21 cellular contexts compared by ENCODE assay signal in genomic region chr1:207243756-207244408, GRCh38.
DNase-seq lines count a peak whose midpoint lies in the region; ATAC-seq and TF ChIP-seq lines count a peak whose summit lies in the region.
"Had no signal": no experiment of that assay in that cellular context is flagged by ENCODE, and none has a peak within 500 bp of the region (broad histone marks: within the 10 kb centered on the region; RNA-seq: fewer than 3 reads in every experiment).

No MANE protein-coding gene starts in this region.

- no peak for TF ChIP-seq CTCF in H9 (conservative IDR thresholded peaks at IDR 0.05)
- TF ChIP-seq CTCF in fibroblast of the aortic adventitia (IDR thresholded peaks at IDR 0.05; ENCODE audit: insufficient read depth, low read length): no peak
- TF ChIP-seq CTCF in WERI-Rb-1 (IDR thresholded peaks at IDR 0.05; ENCODE audit: low read depth, low read length): no peak
- TF ChIP-seq CTCF in OCI-LY7 (conservative IDR thresholded peaks at IDR 0.05; ENCODE audit: low read length): no peak

- no peak overlapping the region for H3K27ac Mint-ChIP-seq in H9
- H3K27ac Mint-ChIP-seq: activated naive CD4-positive, alpha-beta T cell treated with anti-CD3 and anti-CD28 coated beads for 36 hours; activated T-cell treated with anti-CD3 and anti-CD28 coated beads, Interleukin-2, amount 50 U/mL, for 72 hours; dendritic cell treated with granulocyte-macrophage colony-stimulating factor and Interleukin-4, amounts not matched to agents 40 ng/mL and 50 ng/mL, for 4 days; T-helper 1 cell treated with Interleukin-12 subunit alpha and Interleukin-12 subunit beta and Interleukin-4 antibody, amounts not matched to agents 30 μg/mL and 1 μg/mL, for 36 hours had no signal

- H3K4me2 ChIP-seq in H9 (ENCODE audit: insufficient read depth, insufficient read length, low read length) (no peak overlapping the region), OCI-LY7 (ENCODE audit: low read length) (no peak overlapping the region)

- intact Hi-C loops in OCI-LY7 (cut with micrococcal nuclease; ENCODE audit: unreplicated experiment): no loop called here

- no peaks in the 10 kb centered on the region for H3K27me3 ChIP-seq in ACC112 (ENCODE audit: insufficient read depth, low read length)
- H3K27me3 ChIP-seq in H9 (ENCODE audit: insufficient read depth, low read length): no peaks in the 10 kb centered on the region
- H3K27me3 ChIP-seq in WERI-Rb-1 (ENCODE audit: insufficient read depth, low read depth, severe bottlenecking): peaks cover 92% of the 10 kb centered on the region
- H3K27me3 ChIP-seq: BLaER1 treated with 17β-estradiol and CSF1 and Interleukin-3, amounts not matched to agents 10 nM and 100 nM; cardiac muscle cell had no signal

- H3K4me1 Mint-ChIP-seq in H9: peaks cover 3 to 7% of the 10 kb centered on the region in 2 experiments

- no peak overlapping the region for H2BK15ac ChIP-seq in H9 (ENCODE audit: low read depth, low read length)

- no peaks in the 10 kb centered on the region; a peak in 1 of 5 replicates for H3K9me3 Mint-ChIP-seq in H9
- H3K9me3 Mint-ChIP-seq: activated naive CD4-positive, alpha-beta T cell treated with anti-CD3 and anti-CD28 coated beads for 36 hours; activated T-cell treated with anti-CD3 and anti-CD28 coated beads, Interleukin-2, amount 50 U/mL, for 72 hours; dendritic cell treated with granulocyte-macrophage colony-stimulating factor and Interleukin-4, amounts not matched to agents 40 ng/mL and 50 ng/mL, for 4 days; T-helper 1 cell treated with Interleukin-12 subunit alpha and Interleukin-12 subunit beta and Interleukin-4 antibody, amounts not matched to agents 30 μg/mL and 1 μg/mL, for 36 hours had no signal

- no peaks in the 10 kb centered on the region for H3K36me3 Mint-ChIP-seq in H9 (ENCODE audit: insufficient read depth in 1 of 3, low read depth in 3 of 3)

- H3K36me3 ChIP-seq in ACC112 (ENCODE audit: insufficient read depth, low read length): no peaks in the 10 kb centered on the region
- no peaks in the 10 kb centered on the region for H3K36me3 ChIP-seq in WERI-Rb-1
- no peaks in the 10 kb centered on the region for H3K36me3 ChIP-seq in OCI-LY7 (ENCODE audit: insufficient read depth, low read length)
- H3K36me3 ChIP-seq: BLaER1 treated with 17β-estradiol and CSF1 and Interleukin-3, amounts not matched to agents 10 nM and 100 nM; cardiac muscle cell had no signal

- H2BK12ac ChIP-seq in H9 (ENCODE audit: insufficient read length, low read depth, low read length): no peak overlapping the region

- H4K8ac ChIP-seq in H9 (replicated peaks; ENCODE audit: insufficient read length, low read depth, low read length): no peak overlapping the region

- H3K18ac ChIP-seq in H9 (ENCODE audit: insufficient read length, low read depth, low read length): no peak overlapping the region

- H4K5ac ChIP-seq in H9 (ENCODE audit: insufficient read length, low read depth, low read length): no peak overlapping the region

- H3K79me2 ChIP-seq in ACC112 (ENCODE audit: control insufficient read depth, insufficient read depth, low read length, unreplicated experiment) (no peaks in the 10 kb centered on the region), H9 (ENCODE audit: insufficient read depth, low read length) (no peaks in the 10 kb centered on the region), OCI-LY7 (ENCODE audit: insufficient read depth, low read depth, low read length) (no peaks in the 10 kb centered on the region)

- H2BK20ac ChIP-seq in H9 (ENCODE audit: low read depth, low read length, poor library complexity, severe bottlenecking): no peak overlapping the region

- CTCF ChIA-PET in OCI-LY7 (lab: Charles Lee; ENCODE audit: unreplicated experiment): no interaction called here

- H3K4me1 ChIP-seq in ACC112 (ENCODE audit: control insufficient read depth, insufficient read depth, low read length, unreplicated experiment) (peaks cover 18% of the 10 kb centered on the region), H9 (ENCODE audit: insufficient read depth, low read length) (no peaks in the 10 kb centered on the region), OCI-LY7 (ENCODE audit: insufficient read depth, low read length, poor library complexity, severe bottlenecking) (no peaks in the 10 kb centered on the region)

- no peak overlapping the region for H2BK5ac ChIP-seq in H9 (ENCODE audit: insufficient read length, low read length)

- no peak overlapping the region for H3K4ac ChIP-seq in H9 (ENCODE audit: low read depth, low read length)

- H3K4me3 ChIP-seq in ACC112 (ENCODE audit: low read depth, low read length) (no peak overlapping the region), fibroblast of the aortic adventitia (ENCODE audit: low read depth, low read length) (no peak overlapping the region), WERI-Rb-1 (ENCODE audit: low read depth, low read length) (no peak overlapping the region), OCI-LY7 (ENCODE audit: low read depth, low read length, poor library complexity, severe bottlenecking) (no peak overlapping the region)
- H3K4me3 ChIP-seq: BLaER1 treated with 17β-estradiol and CSF1 and Interleukin-3, amounts not matched to agents 10 nM and 100 nM; cardiac muscle cell had no signal

- no peaks in the 10 kb centered on the region for H3K23me2 ChIP-seq in H9 (ENCODE audit: insufficient read length, low read depth, low read length, poor library complexity, severe bottlenecking)

- H3K9me2 ChIP-seq in OCI-LY7 (ENCODE audit: insufficient read depth, low read length): no peaks in the 10 kb centered on the region

- H3K23ac ChIP-seq in H9 (ENCODE audit: insufficient read length, low read depth, low read length): no peak overlapping the region

- H2AK5ac ChIP-seq in H9 (ENCODE audit: insufficient read length, low read length): no peak overlapping the region

- H3K79me1 ChIP-seq in H9 (ENCODE audit: insufficient read depth, low read depth, low read length, poor library complexity, severe bottlenecking): no peaks in the 10 kb centered on the region

- H3K56ac ChIP-seq in H9 (ENCODE audit: insufficient read length, low read depth, low read length): no peak overlapping the region

- H3K27me3 Mint-ChIP-seq in H9 (ENCODE audit: low read depth): no peaks in the 10 kb centered on the region

- H4K20me1 ChIP-seq in H9 (ENCODE audit: control insufficient read depth, insufficient read depth, insufficient read length) (no peaks in the 10 kb centered on the region), OCI-LY7 (ENCODE audit: insufficient read depth, low read length) (no peaks in the 10 kb centered on the region)
- H4K20me1 ChIP-seq: BLaER1 treated with 17β-estradiol and CSF1 and Interleukin-3, amounts not matched to agents 10 nM and 100 nM had no signal

- H3K27ac ChIP-seq in ACC112 (ENCODE audit: low read depth, low read length): peak overlapping the region; percentile 62
- no peak overlapping the region for H3K27ac ChIP-seq in H9 (ENCODE audit: insufficient read length, low read depth, low read length)
- no peak overlapping the region for H3K27ac ChIP-seq in WERI-Rb-1
- H3K27ac ChIP-seq in OCI-LY7 (ENCODE audit: low read depth, low read length, poor library complexity, severe bottlenecking): no peak overlapping the region
- H3K27ac ChIP-seq: BLaER1 treated with 17β-estradiol and CSF1 and Interleukin-3, amounts not matched to agents 10 nM and 100 nM; cardiac muscle cell had no signal

- no peak overlapping the region for H4K91ac ChIP-seq in H9 (ENCODE audit: insufficient read length, low read depth, low read length)

- no peak overlapping the region for H3K4me3 Mint-ChIP-seq in H9
- H3K4me3 Mint-ChIP-seq: activated naive CD4-positive, alpha-beta T cell treated with anti-CD3 and anti-CD28 coated beads for 36 hours; activated T-cell treated with anti-CD3 and anti-CD28 coated beads, Interleukin-2, amount 50 U/mL, for 72 hours; dendritic cell treated with granulocyte-macrophage colony-stimulating factor and Interleukin-4, amounts not matched to agents 40 ng/mL and 50 ng/mL, for 4 days; T-helper 1 cell treated with Interleukin-12 subunit alpha and Interleukin-12 subunit beta and Interleukin-4 antibody, amounts not matched to agents 30 μg/mL and 1 μg/mL, for 36 hours had no signal

- ATAC-seq in SK-N-SH treated with all-trans-retinoic acid at 6 μM for 48 hours (peak; percentile 49), GM18868 (IDR thresholded peaks at IDR 0.05; ENCODE audit: unreplicated experiment) (no peak)
- ATAC-seq: activated T-cell treated with anti-CD3 and anti-CD28 coated beads, Interleukin-2, amount 50 U/mL, for 72 hours had no signal

- no peak overlapping the region for H3T11ph ChIP-seq in H9 (ENCODE audit: low read length)

- no peak for DNase-seq in H9
- peak; percentile 16 for DNase-seq in fibroblast of the aortic adventitia (ENCODE audit: low read depth)
- DNase-seq in WERI-Rb-1: no peak
- DNase-seq in NCI-H2227 (lab: John Stamatoyannopoulos, UW; ENCODE audit: unreplicated experiment): no peak
- no peak for DNase-seq in OCI-LY7 (ENCODE audit: low spot score)
- DNase-seq: activated CD4-positive, alpha-beta T cell treated with anti-CD3 and anti-CD28 coated beads for 48 hours; activated naive CD4-positive, alpha-beta T cell treated with anti-CD3 and anti-CD28 coated beads for 36 hours; activated T-cell treated with anti-CD3 and anti-CD28 coated beads, Interleukin-2, amount 50 U/mL, for 72 hours; amygdala; head of caudate nucleus; NCI-H1694; NCI-H526 treated with DMSO at 0.1 percent for 48 hours; nucleus accumbens; substantia nigra had no signal

- WGBS in H9 (ENCODE audit: extremely low coverage, insufficient read length, low lambda C conversion rate): no CpG with 5 or more reads among the region's 6 CpGs

- no peak overlapping the region for H2BK120ac ChIP-seq in H9 (ENCODE audit: low read depth, low read length, poor library complexity, severe bottlenecking)

- no peak overlapping the region for H3K14ac ChIP-seq in H9 (ENCODE audit: insufficient read depth, low read length)

- H2AFZ ChIP-seq in ACC112 (ENCODE audit: low read length, unreplicated experiment) (no peak overlapping the region), H9 (ENCODE audit: low read length) (peak overlapping the region; percentile 85), OCI-LY7 (ENCODE audit: low read length) (no peak overlapping the region)

- no TSS peak for BruUV-seq in OCI-LY7 (replicated peaks; lab: Mats Ljungman, UMichigan)

- no peaks in the 10 kb centered on the region for H3K9me3 ChIP-seq in H9 (ENCODE audit: control insufficient read depth, low read depth, low read length)
- H3K9me3 ChIP-seq in WERI-Rb-1 (ENCODE audit: severe bottlenecking): no peaks in the 10 kb centered on the region
- H3K9me3 ChIP-seq in OCI-LY7 (ENCODE audit: low read length): no peaks in the 10 kb centered on the region
- H3K9me3 ChIP-seq: BLaER1 treated with 17β-estradiol and CSF1 and Interleukin-3, amounts not matched to agents 10 nM and 100 nM had no signal

- H3K9ac ChIP-seq in H9 (ENCODE audit: extremely low read depth, insufficient read length, low read length): no peak overlapping the region
- H3K9ac ChIP-seq: BLaER1 treated with 17β-estradiol and CSF1 and Interleukin-3, amounts not matched to agents 10 nM and 100 nM had no signal

- POLR2A ChIA-PET in OCI-LY7 (lab: Charles Lee): no interaction called here
